ENCODE assay signal across 19 cellular contexts in genomic region chr4:24675723-24676122, GRCh38.
DNase-seq lines count a peak whose midpoint lies in the region; ATAC-seq and TF ChIP-seq lines count a peak whose summit lies in the region.
"Had no signal": no experiment of that assay in that cellular context is flagged by ENCODE, and none has a peak within 500 bp of the region (broad histone marks: within the 10 kb centered on the region; RNA-seq: fewer than 3 reads in every experiment).

No MANE protein-coding gene starts in this region.

- no peak overlapping the region for H2AFZ ChIP-seq in OCI-LY7 (ENCODE audit: low read length)
- H2AFZ ChIP-seq: GM23338 had no signal

- H3K79me2 ChIP-seq in OCI-LY7 (ENCODE audit: insufficient read depth, low read depth, low read length): no peaks in the 10 kb centered on the region

- H3K9me2 ChIP-seq in OCI-LY7 (ENCODE audit: insufficient read depth, low read length): no peaks in the 10 kb centered on the region

- H3K9me3 ChIP-seq in OCI-LY7 (ENCODE audit: low read length): no peaks in the 10 kb centered on the region
- H3K9me3 ChIP-seq: SJCRH30 had no signal

- H3K4me1 ChIP-seq in OCI-LY7 (ENCODE audit: insufficient read depth, low read length, poor library complexity, severe bottlenecking): no peaks in the 10 kb centered on the region
- H3K4me1 ChIP-seq: SJCRH30 had no signal

- peak; percentile 57 to 92 for DNase-seq in HL-60 (ENCODE audit: low read depth in 1 of 2, low spot score in 1 of 2)
- peak; percentile 91 for DNase-seq in MV-4-11 (lab: John Stamatoyannopoulos, UW)
- peak; percentile 66 for DNase-seq in SKM-1 treated with dmso at 0.1 percent for 144 hours (lab: John Stamatoyannopoulos, UW; ENCODE audit: unreplicated experiment)
- DNase-seq in OCI-LY7 (ENCODE audit: low spot score): no peak
- no peak for DNase-seq in hepatic stellate cell (ENCODE audit: low spot score)
- DNase-seq: DMS79, NCI-H1092 treated with DMSO at 0.1 percent for 48 hours, NCI-H2081, NCI-H2171 treated with DMSO at 0.1 percent for 48 hours, NCI-H446 treated with DMSO at 0.1 percent for 48 hours, SJCRH30, SW 1271, T-helper 2 cell had no signal

- TF ChIP-seq CTCF in HL-60 (IDR thresholded peaks at IDR 0.05; ENCODE audit: insufficient read depth, low read length) (no peak), OCI-LY7 (conservative IDR thresholded peaks at IDR 0.05; ENCODE audit: low read length) (no peak)

- CTCF ChIA-PET in OCI-LY7 (lab: Charles Lee; ENCODE audit: unreplicated experiment): no interaction called here

- no peak overlapping the region for H3K4me2 ChIP-seq in OCI-LY7 (ENCODE audit: low read length)
- H3K4me2 ChIP-seq: GM23338 had no signal

- POLR2A ChIA-PET in OCI-LY7 (lab: Charles Lee): no interaction called here

- BruUV-seq in OCI-LY7 (replicated peaks; lab: Mats Ljungman, UMichigan): no TSS peak

- H3K36me3 ChIP-seq in OCI-LY7 (ENCODE audit: insufficient read depth, low read length): no peaks in the 10 kb centered on the region
- H3K36me3 ChIP-seq: SJCRH30 had no signal

- no peaks in the 10 kb centered on the region for H4K20me1 ChIP-seq in OCI-LY7 (ENCODE audit: insufficient read depth, low read length)

- H3K4me3 ChIP-seq in HL-60 (replicated peaks; ENCODE audit: insufficient read depth, low read length): no peak overlapping the region
- H3K4me3 ChIP-seq in OCI-LY7 (ENCODE audit: low read depth, low read length, poor library complexity, severe bottlenecking): no peak overlapping the region
- H3K4me3 ChIP-seq: GM23338, K562, SJCRH30 had no signal

- intact Hi-C loops in OCI-LY7 (cut with micrococcal nuclease; ENCODE audit: unreplicated experiment): no loop called here

- H3K27ac ChIP-seq in HL-60 (replicated peaks): no peak overlapping the region
- H3K27ac ChIP-seq in OCI-LY7 (ENCODE audit: low read depth, low read length, poor library complexity, severe bottlenecking): no peak overlapping the region
- H3K27ac ChIP-seq: C4-2B, SJCRH30 had no signal

- ATAC-seq in GM18858 (IDR thresholded peaks at IDR 0.05; ENCODE audit: unreplicated experiment): no peak
- ATAC-seq in GM19395 (IDR thresholded peaks at IDR 0.05; ENCODE audit: unreplicated experiment): no peak
- ATAC-seq: GM23338, HCT116, K562 had no signal

- H3K27me3 ChIP-seq in HL-60 (ENCODE audit: insufficient read depth, poor library complexity, severe bottlenecking): no peaks in the 10 kb centered on the region
- H3K27me3 ChIP-seq: SJCRH30 had no signal

Comparison
In these comparisons a context has a peak if more than half of its experiments do, and no peak if none do; other contexts are left out.
1. DNase-seq: peak in HL-60 (2 of 2), MV-4-11 (single experiment) and SKM-1 treated with dmso at 0.1 percent for 144 hours (single experiment); none in OCI-LY7 (single experiment) and hepatic stellate cell (single experiment).